Comparison of ENCODE assay signal across 17 cellular contexts in genomic region chr2:10039658-10040410, GRCh38. TPM values are rescaled to one million over a fixed set of nuclear protein-coding genes. Genes with fewer than 3 reads are reported as not detected.
A peak's percentile ranks its signal among the peaks of the same experiment; 100 is the strongest.
DNase-seq lines count a peak whose midpoint lies in the region; ATAC-seq, FAIRE-seq and TF ChIP-seq lines count a peak whose summit lies in the region.
"Had no signal": no experiment of that assay in that cellular context is flagged by ENCODE, and none has a peak within 500 bp of the region (broad histone marks: within the 10 kb centered on the region; RNA-seq: fewer than 3 reads in every experiment).

No MANE protein-coding gene starts in this region.

- intact Hi-C loops in stomach (cut with DNase I; ENCODE audit: low total_unique reads): no loop called here

- WGBS in liver: 65% methylated on average over 16 of the region's 16 CpGs
- WGBS in stomach, 5 donors: 65 to 73% (median 70%) methylated on average over 12 to 16 of the region's 16 CpGs

- H3K27me3 ChIP-seq in liver (ENCODE audit: control insufficient read depth in 4 of 4, insufficient read depth in 4 of 4, low read length in 3 of 4) (no peaks in the 10 kb centered on the region), stomach (no peaks in the 10 kb centered on the region)
- H3K27me3 ChIP-seq: SJSA1 had no signal

- no peak for TF ChIP-seq EP300 in stomach (IDR thresholded peaks at IDR 0.05)

- H3K27ac ChIP-seq in liver (ENCODE audit: low read depth in 1 of 2, low read length in 2 of 2) (peak overlapping the region in 1 of 2 donors; percentile 39), stomach (peak overlapping the region; percentile 2 to 99 (median 92))
- H3K27ac ChIP-seq: SJSA1 had no signal

- H3K4me3 ChIP-seq in liver (ENCODE audit: low read depth in 1 of 3, low read length in 3 of 3): no peak overlapping the region
- no peak overlapping the region for H3K4me3 ChIP-seq in stomach
- H3K4me3 ChIP-seq: HAP-1, SJSA1 had no signal

- peaks cover 20 to 55% (median 39%) of the 10 kb centered on the region in 4 donors for H3K4me1 ChIP-seq in liver (ENCODE audit: control insufficient read depth in 4 of 4, insufficient read depth in 4 of 4, low read length in 3 of 4)
- H3K4me1 ChIP-seq in stomach: peaks cover 42 to 87% (median 75%) of the 10 kb centered on the region in 4 donors

- H3K9me3 ChIP-seq in liver (ENCODE audit: control insufficient read depth in 4 of 4, low read length in 3 of 4): no peaks in the 10 kb centered on the region
- no peaks in the 10 kb centered on the region for H3K9me3 ChIP-seq in stomach
- H3K9me3 ChIP-seq: HAP-1 had no signal

- H3K36me3 ChIP-seq in liver (ENCODE audit: control insufficient read depth in 4 of 4, insufficient read depth in 3 of 4, low read depth in 1 of 4, low read length in 3 of 4): no peaks in the 10 kb centered on the region
- H3K36me3 ChIP-seq in stomach: no peaks in the 10 kb centered on the region
- H3K36me3 ChIP-seq: HAP-1 had no signal

- ATAC-seq in HG03342 (IDR thresholded peaks at IDR 0.05; ENCODE audit: unreplicated experiment): no peak

- peak in 1 of 2 donors; percentile 53 for TF ChIP-seq RAD21 in liver (IDR thresholded peaks at IDR 0.05)

- no peak for TF ChIP-seq POLR2A in stomach (IDR thresholded peaks at IDR 0.05)

- peak; percentile 65 for DNase-seq in M059J (ENCODE audit: low read depth)
- peak; percentile 90 for DNase-seq in cerebellum (ENCODE audit: low spot score)
- DNase-seq in stomach: peak; percentile 82
- DNase-seq in HTR-8/SVneo (ENCODE audit: insufficient read length, low spot score): no peak
- DNase-seq in NCI-H2029 treated with DMSO at 0.1 percent for 48 hours (lab: John Stamatoyannopoulos, UW): no peak
- DNase-seq in kidney glomerular epithelial cell (lab: John Stamatoyannopoulos, UW): no peak
- DNase-seq: activated B cell treated with CpG ODN at 0.5 μM for 24 hours; activated T-cell treated with anti-CD3 and anti-CD28 coated beads for 4 hours; NCI-H1417 treated with DMSO at 0.1 percent for 48 hours; stimulated activated naive CD4-positive, alpha-beta T cell had no signal

- no peak for FAIRE-seq in HTR-8/SVneo (lab: Jason Lieb, UNC)
- FAIRE-seq: astrocyte, GM19239, islet of Langerhans had no signal

- TF ChIP-seq CTCF in liver (IDR thresholded peaks at IDR 0.05; ENCODE audit: low read depth, low read length, missing input control): no peak
- TF ChIP-seq CTCF in stomach (IDR thresholded peaks at IDR 0.05): peak in 1 of 7 experiments; percentile 21

- H3K9ac ChIP-seq in liver (ENCODE audit: low read depth in 1 of 2, low read length in 2 of 2): no peak overlapping the region

TF ChIP-seq in liver, 16 proteins besides CTCF, POLR2A, EP300 and RAD21:
- TF ChIP-seq TAF1 (conservative IDR thresholded peaks at IDR 0.05) (no peak), ATF3 (IDR thresholded peaks at IDR 0.05) (no peak), RXRA (IDR thresholded peaks at IDR 0.05) (peak in 1 of 2 donors; percentile 56), HNF4A (conservative IDR thresholded peaks at IDR 0.05) (peak in 1 of 2 donors; percentile 25), REST (IDR thresholded peaks at IDR 0.05) (peak; percentile 18), YY1 (IDR thresholded peaks at IDR 0.05) (no peak), JUND (IDR thresholded peaks at IDR 0.05) (no peak), GABPA (IDR thresholded peaks at IDR 0.05 in 1 of 2, conservative IDR thresholded peaks at IDR 0.05 in 1 of 2) (no peak), ZBTB33 (IDR thresholded peaks at IDR 0.05) (no peak), SP1 (IDR thresholded peaks at IDR 0.05) (no peak), MAX (IDR thresholded peaks at IDR 0.05) (no peak), FOXA1 (IDR thresholded peaks at IDR 0.05) (no peak), HNF4G (IDR thresholded peaks at IDR 0.05) (no peak), FOXA2 (IDR thresholded peaks at IDR 0.05) (no peak), EGR1 (IDR thresholded peaks at IDR 0.05; ENCODE audit: low read depth in 2 of 2) (no peak), NR2F2 (IDR thresholded peaks at IDR 0.05) (no peak)

RNA-seq across cellular contexts. Expression of gene KLF11, which starts 3.5 kb away (rescaled TPM):
- 9.6 and 10.4 TPM in 2 replicates for total RNA-seq in M059J (2014; rRNA removed; shearing (Covaris generic))
- 10.7 TPM for total RNA-seq in cerebellum
- 10 to 100 TPM; 13.2 to 43.0 TPM for total RNA-seq in liver
- polyA plus RNA-seq in liver: 10 to 100 TPM; 10.5 to 15.8 TPM
- 10 to 100 TPM in 3 of 5 donors, 1 to 10 TPM in 2; 4.1 to 21.6 (median 17.1) TPM for total RNA-seq in stomach
- 10 to 100 TPM in 1 of 3 donors, 1 to 10 TPM in 2; 4.2 to 19.6 (median 7.0) TPM for polyA plus RNA-seq in stomach

RNA-seq across cellular contexts. Expression of gene CYS1, which starts 40.4 kb away (rescaled TPM):
- 0.10 and 0.79 TPM in 2 replicates for total RNA-seq in M059J (2014; rRNA removed; shearing (Covaris generic))
- total RNA-seq in cerebellum (0.45 TPM), liver (1 to 10 TPM; 1.3 to 4.1 TPM), stomach (10 to 100 TPM in 2 of 5 donors, 1 to 10 TPM in 2, not detected in 1; 3.5 to 33.8 (median 9.1) TPM)
- polyA plus RNA-seq in liver (under 1 TPM; 0.07 to 0.72 TPM), stomach (1 to 10 TPM; 1.1 to 5.8 (median 2.4) TPM)

Comparison
In these comparisons a context has a peak if more than half of its experiments do, and no peak if none do; other contexts are left out.
1. DNase-seq: peak in M059J (single experiment), cerebellum (single experiment) and stomach (single experiment); none in HTR-8/SVneo (single experiment), NCI-H2029 treated with DMSO at 0.1 percent for 48 hours (single experiment) and kidney glomerular epithelial cell (single experiment).